ENCODE assay signal across 26 cellular contexts in genomic region chr1:109807398-109807795, GRCh38. TPM values are rescaled to one million over a fixed set of nuclear protein-coding genes. Genes with fewer than 3 reads are reported as not detected.
A peak's percentile ranks its signal among the peaks of the same experiment; 100 is the strongest.
DNase-seq lines count a peak whose midpoint lies in the region; ATAC-seq and TF ChIP-seq lines count a peak whose summit lies in the region.
"Had no signal": no experiment of that assay in that cellular context is flagged by ENCODE, and none has a peak within 500 bp of the region (broad histone marks: within the 10 kb centered on the region; RNA-seq: fewer than 3 reads in every experiment).

No MANE protein-coding gene starts in this region.

- H3K9me3 ChIP-seq in SJCRH30 (replicated peaks) (no peaks in the 10 kb centered on the region; the same call in 1 of the 2 replicates), transverse colon (no peaks in the 10 kb centered on the region)
- H3K9me3 ChIP-seq: heart right ventricle, testis had no signal

- intact Hi-C loops in transverse colon (cut with DNase I; ENCODE audit: low total_unique reads), result loop anchor here (10.0 kb wide), 1 partner anchor 47 kb away; no protein-coding TSS in a partner anchor

- TF ChIP-seq CTCF in transverse colon (IDR thresholded peaks at IDR 0.05), result no peak

- peak overlapping the region; percentile 77 for H3K27ac Mint-ChIP-seq in activated naive CD8-positive, alpha-beta T cell treated with anti-CD3 and anti-CD28 coated beads, Interleukin-2, amount 10 ng/mL, durations not matched to agents 7 days and 5 days
- H3K27ac Mint-ChIP-seq in activated naive CD8-positive, alpha-beta T cell treated with anti-CD3 and anti-CD28 coated beads for 36 hours, result no peak overlapping the region
- H3K27ac Mint-ChIP-seq: activated B cell treated with CpG ODN at 0.5 μM for 24 hours; CD4-positive, alpha-beta T cell had no signal

- H3K4me3 Mint-ChIP-seq in activated naive CD8-positive, alpha-beta T cell treated with anti-CD3 and anti-CD28 coated beads, Interleukin-2, amount 10 ng/mL, durations not matched to agents 7 days and 5 days, result no peak overlapping the region
- no peak overlapping the region for H3K4me3 Mint-ChIP-seq in activated naive CD8-positive, alpha-beta T cell treated with anti-CD3 and anti-CD28 coated beads for 36 hours
- H3K4me3 Mint-ChIP-seq: activated B cell treated with CpG ODN at 0.5 μM for 24 hours; CD4-positive, alpha-beta T cell had no signal

- H3K27me3 Mint-ChIP-seq in activated naive CD8-positive, alpha-beta T cell treated with anti-CD3 and anti-CD28 coated beads, Interleukin-2, amount 10 ng/mL, durations not matched to agents 7 days and 5 days, result no peaks in the 10 kb centered on the region
- no peaks in the 10 kb centered on the region for H3K27me3 Mint-ChIP-seq in activated naive CD8-positive, alpha-beta T cell treated with anti-CD3 and anti-CD28 coated beads for 36 hours
- H3K27me3 Mint-ChIP-seq: CD4-positive, alpha-beta T cell had no signal

- H3K27me3 ChIP-seq in SJCRH30 (no peaks in the 10 kb centered on the region), transverse colon (no peaks in the 10 kb centered on the region)
- H3K27me3 ChIP-seq: heart right ventricle, testis had no signal

- no peak overlapping the region for H3K27ac ChIP-seq in SJCRH30
- H3K27ac ChIP-seq in transverse colon, result peak overlapping the region in 3 of 4 donors; percentile 5 to 19 (median 5)
- H3K27ac ChIP-seq: GM23248, testis had no signal

- WGBS in transverse colon (ENCODE audit: low coverage in 1 of 2), 2 donors, result 89% methylated on average over 9 of the region's 9 CpGs; no CpG with 5 or more reads in 1 of the 2 donors

- no peaks in the 10 kb centered on the region for H3K9me3 Mint-ChIP-seq in activated naive CD8-positive, alpha-beta T cell treated with anti-CD3 and anti-CD28 coated beads, Interleukin-2, amount 10 ng/mL, durations not matched to agents 7 days and 5 days
- no peaks in the 10 kb centered on the region for H3K9me3 Mint-ChIP-seq in activated naive CD8-positive, alpha-beta T cell treated with anti-CD3 and anti-CD28 coated beads for 36 hours
- H3K9me3 Mint-ChIP-seq: activated B cell treated with CpG ODN at 0.5 μM for 24 hours; CD4-positive, alpha-beta T cell had no signal

- H3K4me1 ChIP-seq in SJCRH30 (peaks cover 40% of the 10 kb centered on the region), transverse colon (peaks cover 3 to 22% (median 8%) of the 10 kb centered on the region in 4 donors)

- no peaks in the 10 kb centered on the region for H3K36me3 ChIP-seq in SJCRH30
- H3K36me3 ChIP-seq in transverse colon, result no peaks in the 10 kb centered on the region
- H3K36me3 ChIP-seq: heart right ventricle had no signal

- peaks cover 44% of the 10 kb centered on the region for H3K4me1 Mint-ChIP-seq in activated naive CD8-positive, alpha-beta T cell treated with anti-CD3 and anti-CD28 coated beads, Interleukin-2, amount 10 ng/mL, durations not matched to agents 7 days and 5 days
- H3K4me1 Mint-ChIP-seq in activated naive CD8-positive, alpha-beta T cell treated with anti-CD3 and anti-CD28 coated beads for 36 hours, result peaks cover 23% of the 10 kb centered on the region

- H3K4me3 ChIP-seq in SJCRH30 (no peak overlapping the region), transverse colon (no peak overlapping the region)
- H3K4me3 ChIP-seq: GM12878, GM23248, heart right ventricle, testis had no signal

- POLR2A ChIA-PET in activated naive CD8-positive, alpha-beta T cell treated with anti-CD3 and anti-CD28 coated beads, Interleukin-2, amount 10 ng/mL, durations not matched to agents 7 days and 5 days (lab: Charles Lee), result interaction anchor here (0.9 kb wide), 1 partner anchor 17 kb away, joined by 3 read pairs; no protein-coding TSS in a partner anchor

- TF ChIP-seq EP300 in transverse colon (IDR thresholded peaks at IDR 0.05; ENCODE audit: low read depth), result no peak

- peaks cover 4% of the 10 kb centered on the region for H3K36me3 Mint-ChIP-seq in activated naive CD8-positive, alpha-beta T cell treated with anti-CD3 and anti-CD28 coated beads, Interleukin-2, amount 10 ng/mL, durations not matched to agents 7 days and 5 days
- H3K36me3 Mint-ChIP-seq in activated naive CD8-positive, alpha-beta T cell treated with anti-CD3 and anti-CD28 coated beads for 36 hours, result no peaks in the 10 kb centered on the region

- no peak for ATAC-seq in activated naive CD8-positive, alpha-beta T cell treated with anti-CD3 and anti-CD28 coated beads, Interleukin-2, amount 10 ng/mL, durations not matched to agents 7 days and 5 days (ENCODE audit: low read depth)
- ATAC-seq in HG03469 (IDR thresholded peaks at IDR 0.05; ENCODE audit: unreplicated experiment), result no peak
- ATAC-seq: GM12878 had no signal

- peak; percentile 19 for DNase-seq in activated naive CD8-positive, alpha-beta T cell treated with anti-CD3 and anti-CD28 coated beads, Interleukin-2, amount 10 ng/mL, durations not matched to agents 7 days and 5 days
- no peak for DNase-seq in activated naive CD8-positive, alpha-beta T cell treated with anti-CD3 and anti-CD28 coated beads for 36 hours
- DNase-seq in SJCRH30 (peak; percentile 50 to 65), myocyte (ENCODE audit: low read depth) (peak; percentile 92), transverse colon (no peak), ureter (ENCODE audit: low spot score) (no peak), NCI-H2081 treated with DMSO at 0.1 percent for 48 hours (lab: John Stamatoyannopoulos, UW) (no peak)
- DNase-seq: activated B cell treated with CpG ODN at 0.5 μM for 24 hours, amniotic stem cell, DMS153, heart right ventricle, KBM-7, left ventricle myocardium superior, NCI-H2029, NCI-H345, NCI-H82, OCI-M1, SHP77 treated with DMSO at 0.1 percent for 48 hours, testis had no signal

- in situ Hi-C loops in transverse colon (cut with MboI; ENCODE audit: low pct_ligation_motif_present in 1 of 4, low pct_unique_long_range_greater_than_20kb in 1 of 4, low sequenced_read_pairs in 3 of 4), result no loop called here

- no peak for TF ChIP-seq POLR2A in transverse colon (IDR thresholded peaks at IDR 0.05)

RNA-seq across cellular contexts. Expression of gene EPS8L3, which starts 43.7 kb away (rescaled TPM):
- total RNA-seq in activated naive CD8-positive, alpha-beta T cell treated with anti-CD3 and anti-CD28 coated beads, Interleukin-2, amount 10 ng/mL, durations not matched to agents 7 days and 5 days, result not detected
- total RNA-seq in activated naive CD8-positive, alpha-beta T cell treated with anti-CD3 and anti-CD28 coated beads for 36 hours, result not detected
- total RNA-seq in SJCRH30 (2014; rRNA removed; shearing (Covaris generic)), result not detected in 2 replicates
- not detected in 2 replicates for total RNA-seq in myocyte
- polyA plus RNA-seq in myocyte (2012), result not detected
- total RNA-seq in transverse colon, result 100 to 1,000 TPM; 228 to 468 (median 363) TPM
- 0.55 TPM for total RNA-seq in ureter
- total RNA-seq: activated B cell treated with CpG ODN at 0.5 μM for 24 hours; bronchial epithelial cell; CD4-positive, alpha-beta T cell; GM12878; GM23248; left ventricle myocardium superior; osteoblast; right cardiac atrium had no signal
- polyA plus RNA-seq: GM12878, GM23248, heart right ventricle, right cardiac atrium had no signal

Comparison
In these comparisons a context has a peak if more than half of its experiments do, and no peak if none do; other contexts are left out.
1. DNase-seq: peak in activated naive CD8-positive, alpha-beta T cell treated with anti-CD3 and anti-CD28 coated beads, Interleukin-2, amount 10 ng/mL, durations not matched to agents 7 days and 5 days (single experiment), SJCRH30 (2 of 2) and myocyte (single experiment); none in activated naive CD8-positive, alpha-beta T cell treated with anti-CD3 and anti-CD28 coated beads for 36 hours (single experiment), transverse colon (single experiment), ureter (single experiment) and NCI-H2081 treated with DMSO at 0.1 percent for 48 hours (single experiment).
2. RNA of gene EPS8L3, which starts 43.7 kb away (total RNA-seq): 228 to 468 TPM in transverse colon; 0.55 TPM in ureter (single experiment), not detected in activated naive CD8-positive, alpha-beta T cell treated with anti-CD3 and anti-CD28 coated beads, Interleukin-2, amount 10 ng/mL, durations not matched to agents 7 days and 5 days, not detected in activated naive CD8-positive, alpha-beta T cell treated with anti-CD3 and anti-CD28 coated beads for 36 hours, not detected in SJCRH30 and not detected in myocyte; every median in the first group is over 100 times any median in the second.